In genomic region chr7:27160546-27161213, GRCh38 we compare ENCODE assay signal across 8 cellular contexts. TPM values are rescaled to one million over a fixed set of nuclear protein-coding genes. Genes with fewer than 3 reads are reported as not detected.
DNase-seq lines count a peak whose midpoint lies in the region; ATAC-seq and TF ChIP-seq lines count a peak whose summit lies in the region.

No MANE protein-coding gene starts in this region.

- peak overlapping the region; percentile 90 for H3K9ac ChIP-seq in adipocyte (ENCODE audit: low read length)

- H3K36me3 Mint-ChIP-seq in T-cell, result no peaks in the 10 kb centered on the region

- CTCF ChIA-PET in T-cell (lab: Charles Lee), result interaction anchor here (0.5 to 3.6 kb wide), 38 partner anchors 8 to 1304 kb away, joined by 3 to 59 read pairs (median 4); partner anchors contain the start of gene HOXA3 (in 1 of the 2)

- POLR2A ChIA-PET in T-cell (lab: Charles Lee), result interaction anchor here in 1 of 2 donors (0.6 to 1.0 kb wide), 2 partner anchors 12 to 74 kb away, joined by 3 read pairs; no protein-coding TSS in a partner anchor

- H3K9me3 Mint-ChIP-seq in T-cell, result no peaks in the 10 kb centered on the region

- ATAC-seq in GM21825 (IDR thresholded peaks at IDR 0.05; ENCODE audit: unreplicated experiment), result peak; percentile 63
- peak; percentile 70 to 85 (median 74) for ATAC-seq in T-cell (replicated peaks in 1 of 4)
- ATAC-seq in psoas muscle, result peak; percentile 64 to 77 (median 70)

- intact Hi-C loops in left ventricle myocardium inferior (cut with micrococcal nuclease) (loop anchor here (5.0 kb wide), 1 partner anchor 788 kb away; no protein-coding TSS in a partner anchor), psoas muscle (cut with DNase I) (loop anchor here (2.0 to 10.0 kb wide), 9 partner anchors 308 to 1596 kb away; partner anchors contain the start of genes CBX3 (in 1 of the 2) and HNRNPA2B1 (in 1 of the 2))

- H3K36me3 ChIP-seq in adipocyte (ENCODE audit: control insufficient read depth, insufficient read depth, low read length, severe bottlenecking), result peaks cover 5% of the 10 kb centered on the region
- H3K36me3 ChIP-seq in left ventricle myocardium inferior, result no peaks in the 10 kb centered on the region
- H3K36me3 ChIP-seq in psoas muscle (ENCODE audit: insufficient read depth in 1 of 2, low read depth in 1 of 2), result no peaks in the 10 kb centered on the region
- no peaks in the 10 kb centered on the region for H3K36me3 ChIP-seq in urinary bladder (ENCODE audit: insufficient read depth)

- H3K27ac ChIP-seq in left ventricle myocardium inferior (replicated peaks), result no peak overlapping the region
- peak overlapping the region; percentile 86 for H3K27ac ChIP-seq in psoas muscle
- H3K27ac ChIP-seq in urinary bladder (ENCODE audit: low read depth), result peak overlapping the region; percentile 56

- H3K4me1 ChIP-seq in adipocyte (ENCODE audit: control insufficient read depth, insufficient read depth, low read length) (peaks cover 21% of the 10 kb centered on the region), left ventricle myocardium inferior (peaks cover 42% of the 10 kb centered on the region), psoas muscle (peaks cover 19% of the 10 kb centered on the region), urinary bladder (ENCODE audit: insufficient read depth) (no peaks in the 10 kb centered on the region)

- H3K27ac Mint-ChIP-seq in T-cell, result no peak overlapping the region

- no peaks in the 10 kb centered on the region for H3K9me3 ChIP-seq in adipocyte (ENCODE audit: control insufficient read depth, low read length)
- H3K9me3 ChIP-seq in left ventricle myocardium inferior (replicated peaks), result no peaks in the 10 kb centered on the region
- no peaks in the 10 kb centered on the region for H3K9me3 ChIP-seq in psoas muscle

- DNase-seq in DMS 273 treated with DMSO at 0.1 percent for 48 hours (lab: John Stamatoyannopoulos, UW) (peak; percentile 79), NAMALWA (ENCODE audit: low spot score) (peak; percentile 91), T-cell (peak; percentile 50 to 86 (median 79)), adipocyte (ENCODE audit: low read depth) (peak; percentile 88), left ventricle myocardium inferior (peak; percentile 81), psoas muscle (peak; percentile 83 to 93)

- H3K27me3 Mint-ChIP-seq in T-cell, result peaks cover 49 to 82% of the 10 kb centered on the region in 2 donors

- peak; percentile 100 for TF ChIP-seq CTCF in left ventricle myocardium inferior (IDR thresholded peaks at IDR 0.05; ENCODE audit: borderline replicate concordance)
- TF ChIP-seq CTCF in psoas muscle (IDR thresholded peaks at IDR 0.05), result peak; percentile 100

- H3K27me3 ChIP-seq in adipocyte (replicated peaks; ENCODE audit: control insufficient read depth, insufficient read depth, low read length) (no peaks in the 10 kb centered on the region), left ventricle myocardium inferior (ENCODE audit: low read depth) (peaks cover 100% of the 10 kb centered on the region), psoas muscle (ENCODE audit: insufficient read depth in 3 of 3, low read length in 2 of 3) (no peaks in the 10 kb centered on the region)

- WGBS in psoas muscle, 3 donors, result 1 to 2% (median 1%) methylated on average over 45 to 54 of the region's 54 CpGs
- WGBS in urinary bladder, result 4% methylated on average over 54 of the region's 54 CpGs

- H3K4me3 Mint-ChIP-seq in T-cell, result peak overlapping the region; percentile 43 to 73 (median 63)

- H3K4me1 Mint-ChIP-seq in T-cell, result peaks cover 35 to 41% (median 40%) of the 10 kb centered on the region in 3 donors

- H3K4me3 ChIP-seq in adipocyte (ENCODE audit: low read length) (peak overlapping the region; percentile 88), left ventricle myocardium inferior (peak overlapping the region; percentile 72), psoas muscle (peak overlapping the region; percentile 79), urinary bladder (ENCODE audit: low read depth, low read length) (peak overlapping the region; percentile 60)

RNA-seq across cellular contexts. Expression of gene HOXA7, which starts 4.2 kb away (rescaled TPM):
- total RNA-seq in T-cell, result under 1 TPM in 1 of 5 donors, not detected in 4; 0.67 TPM
- 0.36 TPM for total RNA-seq in left ventricle myocardium inferior
- 1 to 10 TPM; 4.7 to 8.4 (median 6.7) TPM for total RNA-seq in psoas muscle
- polyA plus RNA-seq in psoas muscle, result 10 to 100 TPM in 1 of 3 donors, 1 to 10 TPM in 2; 2.9 to 10.2 (median 6.2) TPM
- 3.7 TPM for total RNA-seq in urinary bladder
- polyA plus RNA-seq in urinary bladder, result 14.2 TPM

RNA-seq across cellular contexts. Expression of gene HOXA9, which starts 4.7 kb away (rescaled TPM):
- total RNA-seq in T-cell, result under 1 TPM; 0.57 to 0.95 (median 0.79) TPM
- not detected for total RNA-seq in left ventricle myocardium inferior
- total RNA-seq in psoas muscle, result 10 to 100 TPM in 1 of 4 donors, 1 to 10 TPM in 1, under 1 TPM in 1, not detected in 1; 0.81 to 19.9 (median 4.9) TPM
- 10 to 100 TPM; 13.8 to 55.9 (median 18.2) TPM for polyA plus RNA-seq in psoas muscle
- 19.8 TPM for total RNA-seq in urinary bladder
- polyA plus RNA-seq in urinary bladder, result 20.5 TPM

RNA-seq across cellular contexts. Expression of gene HOXA3, which starts 8.3 kb away (rescaled TPM):
- total RNA-seq in T-cell (1 to 10 TPM in 1 of 5 donors, under 1 TPM in 1, not detected in 3; 0.79 to 1.4 TPM), left ventricle myocardium inferior (not detected), psoas muscle (1 to 10 TPM; 3.3 to 5.6 (median 4.2) TPM), urinary bladder (9.0 TPM)
- polyA plus RNA-seq in psoas muscle (1 to 10 TPM in 1 of 3 donors, under 1 TPM in 2; 0.65 to 2.6 (median 0.97) TPM), urinary bladder (11.4 TPM)

RNA-seq across cellular contexts. Expression of gene HOXA6, which starts 13.1 kb away (rescaled TPM):
- under 1 TPM in 2 of 5 donors, not detected in 3; 0.50 to 0.65 TPM for total RNA-seq in T-cell
- total RNA-seq in left ventricle myocardium inferior, result not detected
- 1 to 10 TPM; 2.5 to 3.7 (median 3.1) TPM for total RNA-seq in psoas muscle
- polyA plus RNA-seq in psoas muscle, result 1 to 10 TPM in 2 of 3 donors, under 1 TPM in 1; 0.64 to 3.2 (median 1.5) TPM
- total RNA-seq in urinary bladder, result 8.4 TPM
- 4.4 TPM for polyA plus RNA-seq in urinary bladder

RNA-seq across cellular contexts. Expression of gene HOXA10, which starts 13.4 kb away (rescaled TPM):
- total RNA-seq in T-cell (under 1 TPM in 3 of 5 donors, not detected in 2; 0.36 to 0.75 (median 0.51) TPM), left ventricle myocardium inferior (not detected), psoas muscle (10 to 100 TPM in 2 of 4 donors, under 1 TPM in 1, not detected in 1; 0.81 to 34.3 (median 19.2) TPM), urinary bladder (23.2 TPM)
- polyA plus RNA-seq in psoas muscle (10 to 100 TPM; 17.2 to 77.5 (median 32.0) TPM), urinary bladder (44.9 TPM)
